In genomic region chr11:131674051-131674755, GRCh38 we compare ENCODE assay signal across 8 cellular contexts.
A peak's percentile ranks its signal among the peaks of the same experiment; 100 is the strongest.
DNase-seq lines count a peak whose midpoint lies in the region; ATAC-seq and TF ChIP-seq lines count a peak whose summit lies in the region.

No MANE protein-coding gene starts in this region.

- H3K27ac Mint-ChIP-seq in activated CD8-positive, alpha-beta memory T cell treated with anti-CD3 and anti-CD28 coated beads, Interleukin-2, amount 10 ng/mL, durations not matched to agents 7 days and 5 days = no peak overlapping the region
- H3K27ac Mint-ChIP-seq in osteocyte (ENCODE audit: unreplicated experiment) = no peak overlapping the region

- H3K9me3 Mint-ChIP-seq in activated CD8-positive, alpha-beta memory T cell treated with anti-CD3 and anti-CD28 coated beads, Interleukin-2, amount 10 ng/mL, durations not matched to agents 7 days and 5 days (ENCODE audit: low read depth) = no peaks in the 10 kb centered on the region
- H3K9me3 Mint-ChIP-seq in osteocyte (ENCODE audit: unreplicated experiment) = no peaks in the 10 kb centered on the region

- H3K4me3 Mint-ChIP-seq in activated CD8-positive, alpha-beta memory T cell treated with anti-CD3 and anti-CD28 coated beads, Interleukin-2, amount 10 ng/mL, durations not matched to agents 7 days and 5 days = no peak overlapping the region
- H3K4me3 Mint-ChIP-seq in osteocyte (ENCODE audit: unreplicated experiment) = no peak overlapping the region

- ATAC-seq in GM18498 (IDR thresholded peaks at IDR 0.05; ENCODE audit: unreplicated experiment) (peak; percentile 83), HG02870 (IDR thresholded peaks at IDR 0.05; ENCODE audit: unreplicated experiment) (peak; percentile 77), HG03135 (IDR thresholded peaks at IDR 0.05; ENCODE audit: unreplicated experiment) (no peak)
- ATAC-seq in activated CD8-positive, alpha-beta memory T cell treated with anti-CD3 and anti-CD28 coated beads, Interleukin-2, amount 10 ng/mL, durations not matched to agents 7 days and 5 days = peak; percentile 49

- CTCF ChIA-PET in BJ (lab: Yijun Ruan, JAX) = interaction anchor here (0.5 to 3.7 kb wide), 49 partner anchors 8 to 1396 kb away, joined by 3 to 36 read pairs (median 4); partner anchors contain the start of gene SNX19
- CTCF ChIA-PET in activated CD8-positive, alpha-beta memory T cell treated with anti-CD3 and anti-CD28 coated beads, Interleukin-2, amount 10 ng/mL, durations not matched to agents 7 days and 5 days (lab: Charles Lee) = interaction anchor here (0.7 to 2.0 kb wide), 15 partner anchors 8 to 758 kb away, joined by 3 to 19 read pairs (median 3); no protein-coding TSS in a partner anchor

- DNase-seq in BJ (ENCODE audit: low read depth) (peak; percentile 51), NCI-H1417 treated with DMSO at 0.1 percent for 48 hours (lab: John Stamatoyannopoulos, UW) (peak; percentile 48), foreskin fibroblast (peak; percentile 71 to 90), osteocyte (ENCODE audit: extremely low spot score, unreplicated experiment) (no peak)
- DNase-seq in activated CD8-positive, alpha-beta memory T cell treated with anti-CD3 and anti-CD28 coated beads, Interleukin-2, amount 10 ng/mL, durations not matched to agents 7 days and 5 days = peak; percentile 55

- no peaks in the 10 kb centered on the region for H3K27me3 Mint-ChIP-seq in activated CD8-positive, alpha-beta memory T cell treated with anti-CD3 and anti-CD28 coated beads, Interleukin-2, amount 10 ng/mL, durations not matched to agents 7 days and 5 days
- peaks cover 30% of the 10 kb centered on the region for H3K27me3 Mint-ChIP-seq in osteocyte (ENCODE audit: unreplicated experiment)

- H3K4me3 ChIP-seq in BJ (ENCODE audit: low read depth, low read length) (no peak overlapping the region), foreskin fibroblast (ENCODE audit: low read depth in 1 of 2, low read length in 2 of 2) (no peak overlapping the region)

- no peaks in the 10 kb centered on the region for H3K4me1 Mint-ChIP-seq in activated CD8-positive, alpha-beta memory T cell treated with anti-CD3 and anti-CD28 coated beads, Interleukin-2, amount 10 ng/mL, durations not matched to agents 7 days and 5 days
- no peaks in the 10 kb centered on the region for H3K4me1 Mint-ChIP-seq in osteocyte (ENCODE audit: unreplicated experiment)

- TF ChIP-seq CTCF in BJ (IDR thresholded peaks at IDR 0.05; ENCODE audit: insufficient read depth, low read depth, low read length) (peak; percentile 96), foreskin fibroblast (IDR thresholded peaks at IDR 0.05; ENCODE audit: low read depth, low read length) (peak; percentile 92), osteocyte (IDR thresholded peaks at IDR 0.05) (peak; percentile 99)

- POLR2A ChIA-PET in BJ (lab: Charles Lee) = interaction anchor here (0.5 to 0.6 kb wide), 3 partner anchors 94 to 1171 kb away, joined by 3 to 4 read pairs (median 3); no protein-coding TSS in a partner anchor

- no peaks in the 10 kb centered on the region for H3K36me3 Mint-ChIP-seq in activated CD8-positive, alpha-beta memory T cell treated with anti-CD3 and anti-CD28 coated beads, Interleukin-2, amount 10 ng/mL, durations not matched to agents 7 days and 5 days
- no peaks in the 10 kb centered on the region for H3K36me3 Mint-ChIP-seq in osteocyte (ENCODE audit: unreplicated experiment)

- H3K36me3 ChIP-seq in BJ (ENCODE audit: control insufficient read depth, insufficient read depth, low read length) = no peaks in the 10 kb centered on the region

- no peaks in the 10 kb centered on the region for H3K27me3 ChIP-seq in BJ (ENCODE audit: control insufficient read depth, insufficient read depth, low read length)
